In genomic region chr13:112588490-112589297, GRCh38 we compare ENCODE assay signal across 8 cellular contexts. TPM values are rescaled to one million over a fixed set of nuclear protein-coding genes. Genes with fewer than 3 reads are reported as not detected.
DNase-seq lines count a peak whose midpoint lies in the region; ATAC-seq, FAIRE-seq and TF ChIP-seq lines count a peak whose summit lies in the region.

No MANE protein-coding gene starts in this region.

- H3K27me3 Mint-ChIP-seq in CD14-positive monocyte (ENCODE audit: low read depth in 3 of 3) = peaks cover 1 to 6% (median 3%) of the 10 kb centered on the region in 3 donors
- no peaks in the 10 kb centered on the region for H3K27me3 Mint-ChIP-seq in IgD-negative memory B cell
- H3K27me3 Mint-ChIP-seq in activated T-helper 1 cell treated with anti-CD3 and anti-CD28 coated beads, Interleukin-12 subunit alpha, Interleukin-12 subunit beta, Interleukin-2, Interleukin-4 antibody, amounts not matched to agents 30 ng/mL and 10 ng/mL and 1 ng/mL, durations not matched to agents 14 hours and 24 hours and 36 hours (ENCODE audit: insufficient read depth) = no peaks in the 10 kb centered on the region

- H3K27ac ChIP-seq in keratinocyte (ENCODE audit: control insufficient read depth, insufficient read depth, low read length) = peak overlapping the region; percentile 77
- H3K27ac ChIP-seq in testis = peak overlapping the region; percentile 93 to 95

- peak overlapping the region; percentile 89 for H3K4me2 ChIP-seq in keratinocyte (ENCODE audit: control insufficient read depth, extremely low read depth, insufficient read depth, low read depth, low read length)

- FAIRE-seq in keratinocyte (lab: Jason Lieb, UNC) = no peak

- no peak for TF ChIP-seq POLR2A in testis (IDR thresholded peaks at IDR 0.05)

- H3K36me3 ChIP-seq in keratinocyte (ENCODE audit: control insufficient read depth in 2 of 2, extremely low read depth in 1 of 2, insufficient read depth in 2 of 2, low read length in 2 of 2) = no peaks in the 10 kb centered on the region
- H3K36me3 ChIP-seq in testis (ENCODE audit: low read depth, missing control alignments) = no peaks in the 10 kb centered on the region

- H3K4me1 ChIP-seq in keratinocyte (ENCODE audit: control insufficient read depth, extremely low read depth, insufficient read depth, low read length) (peaks cover 3% of the 10 kb centered on the region), testis (no peaks in the 10 kb centered on the region)

- peak overlapping the region; percentile 95 for H2AFZ ChIP-seq in keratinocyte (ENCODE audit: control insufficient read depth, low read length)

- H3K36me3 Mint-ChIP-seq in CD14-positive monocyte = no peaks in the 10 kb centered on the region
- H3K36me3 Mint-ChIP-seq in IgD-negative memory B cell = peaks cover 1% of the 10 kb centered on the region
- peaks cover 13% of the 10 kb centered on the region for H3K36me3 Mint-ChIP-seq in activated T-helper 1 cell treated with anti-CD3 and anti-CD28 coated beads, Interleukin-12 subunit alpha, Interleukin-12 subunit beta, Interleukin-2, Interleukin-4 antibody, amounts not matched to agents 30 ng/mL and 10 ng/mL and 1 ng/mL, durations not matched to agents 14 hours and 24 hours and 36 hours (ENCODE audit: low read depth)

- H3K79me2 ChIP-seq in keratinocyte (ENCODE audit: control insufficient read depth, insufficient read depth, low read length) = peaks cover 35% of the 10 kb centered on the region

- TF ChIP-seq CTCF in CD14-positive monocyte (IDR thresholded peaks at IDR 0.05) (no peak), keratinocyte (optimal IDR thresholded peaks at IDR 0.05 in 1 of 3, IDR thresholded peaks at IDR 0.05 in 1 of 3, conservative IDR thresholded peaks at IDR 0.05 in 1 of 3; ENCODE audit: extremely low read depth in 1 of 3, insufficient read depth in 2 of 3, low read length in 3 of 3) (no peak), testis (IDR thresholded peaks at IDR 0.05) (no peak)

- H3K9me3 Mint-ChIP-seq in CD14-positive monocyte (peaks cover 0 to 3% (median 0%) of the 10 kb centered on the region in 7 donors), IgD-negative memory B cell (peaks cover 0 to 4% (median 0%) of the 10 kb centered on the region in 3 donors)
- no peaks in the 10 kb centered on the region for H3K9me3 Mint-ChIP-seq in activated T-helper 1 cell treated with anti-CD3 and anti-CD28 coated beads, Interleukin-12 subunit alpha, Interleukin-12 subunit beta, Interleukin-2, Interleukin-4 antibody, amounts not matched to agents 30 ng/mL and 10 ng/mL and 1 ng/mL, durations not matched to agents 14 hours and 24 hours and 36 hours

- peak overlapping the region; percentile 93 for H3K9ac ChIP-seq in keratinocyte (ENCODE audit: control insufficient read depth, extremely low read depth, insufficient read depth, low read length)

- intact Hi-C loops in CD14-positive monocyte (cut with micrococcal nuclease) = loop anchor here (10.0 kb wide), 3 partner anchors 616 to 906 kb away; partner anchors contain the start of genes CUL4A (in 1 of the 2), DCUN1D2 (in 1 of the 2), LAMP1 (in 1 of the 2) and PCID2 (in 1 of the 2)
- intact Hi-C loops in activated T-helper 1 cell treated with anti-CD3 and anti-CD28 coated beads, Interleukin-12 subunit alpha, Interleukin-12 subunit beta, Interleukin-2, Interleukin-4 antibody, amounts not matched to agents 30 ng/mL and 10 ng/mL and 1 ng/mL, durations not matched to agents 14 hours and 24 hours and 36 hours (cut with micrococcal nuclease) = loop anchor here (1.0 to 5.0 kb wide), 5 partner anchors 18 to 1871 kb away; partner anchors contain the start of genes CUL4A, LAMP1 and PCID2
- intact Hi-C loops in testis (cut with DNase I; ENCODE audit: low total_unique reads) = no loop called here

- H3K4me3 ChIP-seq in keratinocyte (ENCODE audit: control insufficient read depth in 2 of 3, extremely low read depth in 1 of 3, insufficient read depth in 2 of 3, low read depth in 1 of 3, low read length in 3 of 3) = peak overlapping the region; percentile 83 to 97 (median 92)
- H3K4me3 ChIP-seq in testis = peak overlapping the region; percentile 98

- no peak for ATAC-seq in GM19328 (IDR thresholded peaks at IDR 0.05; ENCODE audit: unreplicated experiment)

- peak overlapping the region; percentile 95 to 99 for H3K4me3 Mint-ChIP-seq in CD14-positive monocyte
- peak overlapping the region; percentile 76 to 96 (median 84) for H3K4me3 Mint-ChIP-seq in IgD-negative memory B cell
- peak overlapping the region; percentile 96 for H3K4me3 Mint-ChIP-seq in activated T-helper 1 cell treated with anti-CD3 and anti-CD28 coated beads, Interleukin-12 subunit alpha, Interleukin-12 subunit beta, Interleukin-2, Interleukin-4 antibody, amounts not matched to agents 30 ng/mL and 10 ng/mL and 1 ng/mL, durations not matched to agents 14 hours and 24 hours and 36 hours

- H3K27ac Mint-ChIP-seq in CD14-positive monocyte (peak overlapping the region; percentile 91 to 99 (median 91)), IgD-negative memory B cell (peak overlapping the region; percentile 87 to 97 (median 95))
- H3K27ac Mint-ChIP-seq in activated T-helper 1 cell treated with anti-CD3 and anti-CD28 coated beads, Interleukin-12 subunit alpha, Interleukin-12 subunit beta, Interleukin-2, Interleukin-4 antibody, amounts not matched to agents 30 ng/mL and 10 ng/mL and 1 ng/mL, durations not matched to agents 14 hours and 24 hours and 36 hours = peak overlapping the region; percentile 92

- dilution Hi-C loops in keratinocyte (cut with MboI; ENCODE audit: extremely low pct_ligation_motif_present, low sequenced_read_pairs) = no loop called here

- peaks cover 44% of the 10 kb centered on the region for H3K4me1 Mint-ChIP-seq in CD14-positive monocyte
- peaks cover 14 to 25% (median 18%) of the 10 kb centered on the region in 3 donors for H3K4me1 Mint-ChIP-seq in IgD-negative memory B cell
- peaks cover 31% of the 10 kb centered on the region for H3K4me1 Mint-ChIP-seq in activated T-helper 1 cell treated with anti-CD3 and anti-CD28 coated beads, Interleukin-12 subunit alpha, Interleukin-12 subunit beta, Interleukin-2, Interleukin-4 antibody, amounts not matched to agents 30 ng/mL and 10 ng/mL and 1 ng/mL, durations not matched to agents 14 hours and 24 hours and 36 hours (ENCODE audit: low read depth)

- no peaks in the 10 kb centered on the region for H3K9me1 ChIP-seq in keratinocyte (ENCODE audit: control insufficient read depth, extremely low read depth, insufficient read depth, low read length)

- 47 to 57% methylated on average over 33 of the region's 33 CpGs for WGBS in testis, 2 donors

- DNase-seq in CD14-positive monocyte (ENCODE audit: low spot score) (no peak), keratinocyte (ENCODE audit: low read depth, low spot score) (no peak), testis (no peak), NCI-H2171 treated with DMSO at 0.1 percent for 48 hours (lab: John Stamatoyannopoulos, UW) (no peak), SKM-1 (lab: John Stamatoyannopoulos, UW; ENCODE audit: unreplicated experiment) (no peak)
- DNase-seq in activated T-helper 1 cell treated with anti-CD3 and anti-CD28 coated beads, Interleukin-12 subunit alpha, Interleukin-12 subunit beta, Interleukin-2, Interleukin-4 antibody, amounts not matched to agents 30 ng/mL and 10 ng/mL and 1 ng/mL, durations not matched to agents 14 hours and 24 hours and 36 hours (ENCODE audit: low spot score) = no peak

- H3K9me3 ChIP-seq in keratinocyte (ENCODE audit: control insufficient read depth, low read depth, low read length) = no peaks in the 10 kb centered on the region
- no peaks in the 10 kb centered on the region for H3K9me3 ChIP-seq in testis

- H4K20me1 ChIP-seq in keratinocyte (ENCODE audit: control insufficient read depth, extremely low read depth, insufficient read depth, low read length) = no peaks in the 10 kb centered on the region

- no peaks in the 10 kb centered on the region for H3K27me3 ChIP-seq in keratinocyte (ENCODE audit: control insufficient read depth, extremely low read depth, insufficient read depth, low read length)
- no peaks in the 10 kb centered on the region for H3K27me3 ChIP-seq in testis

RNA-seq across cellular contexts. Expression of gene TUBGCP3, which starts 0.7 kb away (rescaled TPM):
- polyA plus RNA-seq in CD14-positive monocyte (10 to 100 TPM; 25.4 to 34.1 TPM), IgD-negative memory B cell (17.9 TPM), keratinocyte (9.2 to 16.8 TPM (median 14.0 TPM) in 3 replicates), testis (ENCODE audit: insufficient read depth, low read depth, low replicate concordance) (42.4 TPM)
- total RNA-seq in activated T-helper 1 cell treated with anti-CD3 and anti-CD28 coated beads, Interleukin-12 subunit alpha, Interleukin-12 subunit beta, Interleukin-2, Interleukin-4 antibody, amounts not matched to agents 30 ng/mL and 10 ng/mL and 1 ng/mL, durations not matched to agents 14 hours and 24 hours and 36 hours = 67.4 and 71.8 TPM in 2 replicates
- 7.1 TPM for polyA plus RNA-seq in keratinocyte (2011; ENCODE audit: low read depth)
- polyA plus RNA-seq in keratinocyte (2011; cell fraction: cytosol; rRNA removed) = 10.5 TPM in 2 replicates
- polyA plus RNA-seq in keratinocyte (2011; cell fraction: nucleus; rRNA removed) = 21.3 and 32.1 TPM in 2 replicates
- 12.5 and 15.7 TPM in 2 replicates for polyA plus RNA-seq in keratinocyte (2012; ENCODE audit: low replicate concordance)
- polyA minus RNA-seq in keratinocyte = 16.5 to 29.6 TPM (median 23.1 TPM) in 3 replicates
- polyA minus RNA-seq in keratinocyte (2011; cell fraction: cytosol; rRNA and poly(A)+ RNA removed) = 7.7 TPM
- polyA minus RNA-seq in keratinocyte (2011; cell fraction: nucleus; rRNA and poly(A)+ RNA removed) = 18.9 and 28.8 TPM in 2 replicates
- total RNA-seq in testis = 10 to 100 TPM; 53.1 TPM
